In the genomic region with DNA sequence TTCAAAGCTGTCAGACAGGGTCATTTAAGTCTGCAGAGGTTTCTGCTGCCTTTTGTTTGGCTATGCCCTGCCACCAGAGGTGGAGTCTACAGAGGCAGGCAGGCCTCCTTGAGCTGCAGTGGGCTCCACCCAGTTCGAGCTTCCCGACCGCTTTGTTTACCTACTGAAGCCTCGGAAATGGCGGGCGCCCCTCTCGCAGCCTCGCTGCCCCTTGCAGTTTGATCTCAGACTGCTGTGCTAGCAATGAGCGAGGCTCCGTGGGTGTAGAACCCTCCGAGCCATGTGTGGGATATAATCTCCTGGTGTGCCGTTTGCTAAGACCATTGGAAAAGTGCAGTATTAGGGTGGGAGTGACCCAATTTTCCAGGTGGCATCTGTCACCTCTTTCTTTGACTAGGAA, we compare ENCODE assay signal across 1 cellular context.
DNase-seq lines count a peak whose midpoint lies in the region; TF ChIP-seq lines count a peak whose summit lies in the region.
"Not testable (repeated sequence)": the region's sequence is repeated elsewhere in the genome, so short reads cannot be mapped to it uniquely, and the experiment has no call there.

No MANE protein-coding gene starts in this region.

- peaks cover 0 to 21% (median 12%) of the 10 kb centered on the region in 8 donors for H3K9me3 ChIP-seq in spleen

- H3K27ac ChIP-seq in spleen, result not testable (repeated sequence)

- WGBS in spleen, 5 donors, result 85 to 90% (median 88%) methylated on average over 12 of the region's 12 CpGs

- TF ChIP-seq POLR2A in spleen (IDR thresholded peaks at IDR 0.05), result not testable (repeated sequence)

- not testable (repeated sequence) for H3K4me3 ChIP-seq in spleen

- not testable (repeated sequence) for H3K27me3 ChIP-seq in spleen (replicated peaks in 1 of 7)

- DNase-seq in spleen, result peak; percentile 51

- H3K36me3 ChIP-seq in spleen, result not testable (repeated sequence)

- intact Hi-C loops in spleen (cut with DNase I; ENCODE audit: low total_unique reads), result not testable (repeated sequence)

- TF ChIP-seq CTCF in spleen (IDR thresholded peaks at IDR 0.05 in 8 of 11, conservative IDR thresholded peaks at IDR 0.05 in 3 of 11), result not testable (repeated sequence)

- H3K4me1 ChIP-seq in spleen, result not testable (repeated sequence)
